ENCODE assay signal across 30 cellular contexts in the genomic region with DNA sequence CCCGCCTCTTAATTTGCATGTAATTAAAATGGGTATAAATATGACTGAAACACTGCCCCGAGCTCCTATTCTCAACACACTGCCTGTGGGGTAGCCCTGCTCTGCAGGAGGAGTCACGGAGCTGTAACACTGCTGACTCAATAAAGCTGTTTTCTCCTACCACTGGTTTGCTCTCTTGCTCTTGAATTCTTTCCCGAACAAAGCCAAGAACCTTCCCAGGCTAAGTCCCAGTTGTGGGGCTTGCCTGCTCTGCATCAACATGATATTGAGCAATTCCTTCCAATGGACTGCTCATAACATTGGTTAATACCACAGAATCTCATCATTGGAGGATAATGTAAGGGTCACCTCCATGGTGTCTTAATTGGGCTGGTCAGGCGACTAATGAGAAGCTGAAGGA.
DNase-seq lines count a peak whose midpoint lies in the region; ATAC-seq and TF ChIP-seq lines count a peak whose summit lies in the region.
"Had no signal": no experiment of that assay in that cellular context is flagged by ENCODE, and none has a peak within 500 bp of the region (broad histone marks: within the 10 kb centered on the region; RNA-seq: fewer than 3 reads in every experiment).

No MANE protein-coding gene starts in this region.

- no TSS peak for BruUV-seq in Calu3 (replicated peaks; lab: Mats Ljungman, UMichigan)

- peaks cover 15% of the 10 kb centered on the region for H3K4me1 Mint-ChIP-seq in Calu3 (ENCODE audit: low read depth, unreplicated experiment)
- H3K4me1 Mint-ChIP-seq: activated CD4-positive, alpha-beta T cell treated with anti-CD3 and anti-CD28 coated beads, Interleukin-2, amount 10 ng/mL, durations not matched to agents 24 days and 14 days; natural killer cell; stimulated activated effector memory CD8-positive, alpha-beta T cell treated with anti-CD3 and anti-CD28 coated beads, Interleukin-12 subunit alpha, Interleukin-12 subunit beta, amount 100 ng/mL, for 72 hours had no signal

- H3K4me1 ChIP-seq in right atrium auricular region (peaks cover 0 to 16% of the 10 kb centered on the region in 2 donors), gastrocnemius medialis (peaks cover 0 to 14% of the 10 kb centered on the region in 2 donors)

- H3K36me3 Mint-ChIP-seq in Calu3 (ENCODE audit: insufficient read depth, unreplicated experiment) = peaks cover 8% of the 10 kb centered on the region
- H3K36me3 Mint-ChIP-seq: CD8-positive, alpha-beta T cell; natural killer cell; stimulated activated effector memory CD8-positive, alpha-beta T cell treated with anti-CD3 and anti-CD28 coated beads, Interleukin-12 subunit alpha, Interleukin-12 subunit beta, amount 100 ng/mL, for 72 hours had no signal

- in situ Hi-C loops in gastrocnemius medialis (cut with MboI; ENCODE audit: low sequenced_read_pairs in 4 of 4) = no loop called here

- no peak overlapping the region for H3K4me3 Mint-ChIP-seq in Calu3 (ENCODE audit: low read depth, unreplicated experiment)
- H3K4me3 Mint-ChIP-seq: activated CD4-positive, alpha-beta T cell treated with anti-CD3 and anti-CD28 coated beads, Interleukin-2, amount 10 ng/mL, durations not matched to agents 24 days and 14 days; activated naive CD4-positive, alpha-beta T cell treated with anti-CD3 and anti-CD28 coated beads for 36 hours; CD8-positive, alpha-beta T cell; H9; natural killer cell; stimulated activated effector memory CD8-positive, alpha-beta T cell treated with anti-CD3 and anti-CD28 coated beads, Interleukin-12 subunit alpha, Interleukin-12 subunit beta, amount 100 ng/mL, for 72 hours had no signal

- DNase-seq in AG09309 (ENCODE audit: low read depth) (peak; percentile 57), fibroblast of gingiva (ENCODE audit: low read depth) (peak; percentile 44), right atrium auricular region (ENCODE audit: low spot score) (peak; percentile 70), gastrocnemius medialis (peak; percentile 20 to 37), Calu3 (no peak), H7 (no peak), HEK293T (ENCODE audit: extremely low spot score) (no peak)
- DNase-seq: 8988T; activated CD4-positive, alpha-beta T cell treated with anti-CD3 and anti-CD28 coated beads, Interleukin-2, amount 10 ng/mL, durations not matched to agents 24 days and 14 days; activated naive CD4-positive, alpha-beta T cell treated with anti-CD3 and anti-CD28 coated beads for 36 hours; activated T-cell treated with anti-CD3 and anti-CD28 coated beads, Interleukin-2, amount 50 U/mL, for 48 hours; AML-193; amniotic stem cell; CD8-positive, alpha-beta T cell; GF-D8; H9; islet precursor cell; natural killer cell; NCI-H1092 treated with DMSO at 0.1 percent for 48 hours; NCI-H187; NCI-H526; occipital lobe; SIG-M5; stimulated activated CD4-positive, alpha-beta T cell treated with anti-CD3 and anti-CD28 coated beads, Interleukin-4, amount 100 ng/mL, for 1 hour; substantia nigra; upper lobe of right lung; WERI-Rb-1 had no signal

- intact Hi-C loops in gastrocnemius medialis (cut with DNase I; ENCODE audit: low total_unique reads) = no loop called here
- intact Hi-C loops in Calu3 (cut with micrococcal nuclease; ENCODE audit: unreplicated experiment) = loop anchor here (10.0 kb wide), 1 partner anchor 54 kb away; no protein-coding TSS in a partner anchor

- H3K36me3 ChIP-seq in right atrium auricular region (no peaks in the 10 kb centered on the region), gastrocnemius medialis (no peaks in the 10 kb centered on the region), H7 (replicated peaks; ENCODE audit: control insufficient read depth, insufficient read depth, low read length) (no peaks in the 10 kb centered on the region)
- H3K36me3 ChIP-seq: upper lobe of right lung, WERI-Rb-1 had no signal

- H3K4me3 ChIP-seq in AG09309 (ENCODE audit: control insufficient read depth, low read depth, low read length) = no peak overlapping the region
- H3K4me3 ChIP-seq in right atrium auricular region = no peak overlapping the region
- no peak overlapping the region for H3K4me3 ChIP-seq in gastrocnemius medialis
- H3K4me3 ChIP-seq in H7 (ENCODE audit: insufficient read depth, low read depth, low read length) = no peak overlapping the region
- H3K4me3 ChIP-seq: coronary artery, upper lobe of right lung had no signal

- TF ChIP-seq CTCF in AG09309 (IDR thresholded peaks at IDR 0.05; ENCODE audit: control insufficient read depth, insufficient read depth, low read depth, low read length, missing control alignments) = no peak
- TF ChIP-seq CTCF in right atrium auricular region (IDR thresholded peaks at IDR 0.05) = no peak
- no peak for TF ChIP-seq CTCF in gastrocnemius medialis (IDR thresholded peaks at IDR 0.05 in 4 of 5, conservative IDR thresholded peaks at IDR 0.05 in 1 of 5)
- TF ChIP-seq CTCF in Calu3 (IDR thresholded peaks at IDR 0.05; ENCODE audit: unreplicated experiment) = no peak

- H3K27ac ChIP-seq in right atrium auricular region (no peak overlapping the region), gastrocnemius medialis (no peak overlapping the region)
- H3K27ac ChIP-seq: upper lobe of right lung, WERI-Rb-1 had no signal

- POLR2A ChIA-PET in HEK293T (lab: Yijun Ruan, JAX) = no interaction called here

- TF ChIP-seq POLR2A in gastrocnemius medialis (IDR thresholded peaks at IDR 0.05) = no peak

- H3K27ac Mint-ChIP-seq in Calu3 (ENCODE audit: unreplicated experiment) = no peak overlapping the region
- H3K27ac Mint-ChIP-seq: activated CD4-positive, alpha-beta T cell treated with anti-CD3 and anti-CD28 coated beads, Interleukin-2, amount 10 ng/mL, durations not matched to agents 24 days and 14 days; activated naive CD4-positive, alpha-beta T cell treated with anti-CD3 and anti-CD28 coated beads for 36 hours; CD8-positive, alpha-beta T cell; H9; natural killer cell; stimulated activated effector memory CD8-positive, alpha-beta T cell treated with anti-CD3 and anti-CD28 coated beads, Interleukin-12 subunit alpha, Interleukin-12 subunit beta, amount 100 ng/mL, for 72 hours had no signal

- peaks cover 8% of the 10 kb centered on the region for H3K9me3 Mint-ChIP-seq in Calu3 (ENCODE audit: low read depth, unreplicated experiment)
- H3K9me3 Mint-ChIP-seq: natural killer cell had no signal

- CTCF ChIA-PET in Calu3 (lab: Charles Lee) = no interaction called here
- CTCF ChIA-PET in HEK293T (lab: Yijun Ruan, JAX) = no interaction called here

- H3K9me3 ChIP-seq in right atrium auricular region = peaks cover 0 to 24% of the 10 kb centered on the region in 2 donors
- peaks cover 0 to 3% (median 0%) of the 10 kb centered on the region in 3 donors for H3K9me3 ChIP-seq in gastrocnemius medialis
- H3K9me3 ChIP-seq: upper lobe of right lung had no signal

- H3K27me3 ChIP-seq in right atrium auricular region = no peaks in the 10 kb centered on the region
- H3K27me3 ChIP-seq in gastrocnemius medialis = peaks cover 0 to 3% (median 0%) of the 10 kb centered on the region in 3 donors
- H3K27me3 ChIP-seq in H7 (ENCODE audit: control insufficient read depth, insufficient read depth, low read length) = no peaks in the 10 kb centered on the region
- H3K27me3 ChIP-seq: upper lobe of right lung had no signal

- H3K27me3 Mint-ChIP-seq in Calu3 (ENCODE audit: unreplicated experiment) = peaks cover 21% of the 10 kb centered on the region
- H3K27me3 Mint-ChIP-seq: activated CD4-positive, alpha-beta T cell treated with anti-CD3 and anti-CD28 coated beads, Interleukin-2, amount 10 ng/mL, durations not matched to agents 24 days and 14 days had no signal

- peak; percentile 33 to 68 for ATAC-seq in gastrocnemius medialis
- ATAC-seq in activated CD4-positive, CD25-positive, alpha-beta regulatory T cell treated with anti-CD3 and anti-CD28 coated beads, Interleukin-2, amount 50 U/mL, for 24 hours = no peak
- ATAC-seq: CD8-positive, alpha-beta T cell; natural killer cell; stimulated activated effector memory CD8-positive, alpha-beta T cell treated with anti-CD3 and anti-CD28 coated beads, Interleukin-12 subunit alpha, Interleukin-12 subunit beta, amount 100 ng/mL, for 72 hours; upper lobe of right lung had no signal

TF ChIP-seq in HEK293T, 16 proteins besides CTCF, POLR2A, EP300 and RAD21:
- TF ChIP-seq CTBP1 (IDR thresholded peaks at IDR 0.05; ENCODE audit: borderline replicate concordance) = no peak
- TF ChIP-seq ARNT (IDR thresholded peaks at IDR 0.05) = no peak
- TF ChIP-seq BHLHE40 (IDR thresholded peaks at IDR 0.05; ENCODE audit: borderline replicate concordance) = no peak

Comparison
In these comparisons a context has a peak if more than half of its experiments do, and no peak if none do; other contexts are left out.
1. DNase-seq: peak in AG09309 (single experiment), fibroblast of gingiva (single experiment), right atrium auricular region (single experiment) and gastrocnemius medialis (2 of 2); none in Calu3 (single experiment), H7 (single experiment) and HEK293T (single experiment).
2. ATAC-seq: peak in gastrocnemius medialis (2 of 2); none in activated CD4-positive, CD25-positive, alpha-beta regulatory T cell treated with anti-CD3 and anti-CD28 coated beads, Interleukin-2, amount 50 U/mL, for 24 hours (0 of 2).